Comparison of ENCODE assay signal across 16 cellular contexts in the genomic region with DNA sequence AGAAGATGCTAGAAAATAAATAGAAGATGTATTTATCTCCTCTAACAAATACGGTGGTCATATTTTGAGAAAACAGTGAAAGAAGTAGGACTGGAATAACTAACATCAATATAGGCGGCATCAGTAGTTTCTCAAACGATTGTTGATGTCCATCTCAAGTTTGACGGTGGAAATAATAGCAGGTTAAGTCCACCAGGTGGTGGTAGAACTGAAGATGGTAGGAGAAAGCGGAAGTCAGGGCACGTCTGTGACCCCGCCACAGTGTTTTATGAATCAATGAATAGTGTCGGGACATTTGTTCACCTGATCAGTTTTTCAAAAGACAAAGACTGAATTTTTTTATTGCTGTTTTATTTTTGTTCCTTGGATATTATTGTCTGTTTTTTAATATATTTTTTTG.
A peak's percentile ranks its signal among the peaks of the same experiment; 100 is the strongest.
DNase-seq lines count a peak whose midpoint lies in the region; ATAC-seq, FAIRE-seq and TF ChIP-seq lines count a peak whose summit lies in the region.
"Had no signal": no experiment of that assay in that cellular context is flagged by ENCODE, and none has a peak within 500 bp of the region (broad histone marks: within the 10 kb centered on the region; RNA-seq: fewer than 3 reads in every experiment).

No MANE protein-coding gene starts in this region.

- no peak overlapping the region for H3K4me3 Mint-ChIP-seq in CD4-positive, alpha-beta T cell
- H3K4me3 Mint-ChIP-seq in glutamatergic neuron (ENCODE audit: unreplicated experiment) = no peak overlapping the region
- H3K4me3 Mint-ChIP-seq: stimulated activated naive CD8-positive, alpha-beta T cell treated with anti-CD3 and anti-CD28 coated beads, Interleukin-15, Interleukin-2, amounts not matched to agents 100 ng/mL and 50 ng/mL, for 24 hours had no signal

- no peaks in the 10 kb centered on the region for H3K36me3 ChIP-seq in H7 (replicated peaks; ENCODE audit: control insufficient read depth, insufficient read depth, low read length)

- H3K27me3 Mint-ChIP-seq in CD4-positive, alpha-beta T cell = no peaks in the 10 kb centered on the region
- H3K27me3 Mint-ChIP-seq in glutamatergic neuron (ENCODE audit: unreplicated experiment) = no peaks in the 10 kb centered on the region
- H3K27me3 Mint-ChIP-seq: stimulated activated naive CD8-positive, alpha-beta T cell treated with anti-CD3 and anti-CD28 coated beads, Interleukin-15, Interleukin-2, amounts not matched to agents 100 ng/mL and 50 ng/mL, for 24 hours had no signal

- no peak for FAIRE-seq in GM19239 (lab: Jason Lieb, UNC)

- intact Hi-C loops in CD4-positive, alpha-beta T cell (cut with DNase I, micrococcal nuclease) = no loop called here

- H3K36me3 Mint-ChIP-seq in CD4-positive, alpha-beta T cell (ENCODE audit: low read depth) = no peaks in the 10 kb centered on the region
- H3K36me3 Mint-ChIP-seq in glutamatergic neuron (ENCODE audit: unreplicated experiment) = peaks cover 18% of the 10 kb centered on the region

- CTCF ChIA-PET in CD4-positive, alpha-beta T cell (lab: Charles Lee) = no interaction called here

- no peaks in the 10 kb centered on the region for H3K4me1 Mint-ChIP-seq in CD4-positive, alpha-beta T cell (ENCODE audit: low read depth)
- no peaks in the 10 kb centered on the region for H3K4me1 Mint-ChIP-seq in glutamatergic neuron (ENCODE audit: low read depth, unreplicated experiment)

- POLR2A ChIA-PET in CD4-positive, alpha-beta T cell (lab: Charles Lee) = no interaction called here

- H3K27me3 ChIP-seq in CD4-positive, alpha-beta T cell (ENCODE audit: control insufficient read depth, insufficient read depth, low read length) = no peaks in the 10 kb centered on the region
- no peaks in the 10 kb centered on the region for H3K27me3 ChIP-seq in H7 (ENCODE audit: control insufficient read depth, insufficient read depth, low read length)

- no peaks in the 10 kb centered on the region for H3K9me3 ChIP-seq in CD4-positive, alpha-beta T cell (ENCODE audit: control insufficient read depth, low read length)

- ATAC-seq in CD4-positive, alpha-beta T cell (ENCODE audit: poor library complexity) = no peak
- ATAC-seq in HG03108 (IDR thresholded peaks at IDR 0.05; ENCODE audit: unreplicated experiment) = no peak
- no peak for ATAC-seq in HG03565 (IDR thresholded peaks at IDR 0.05; ENCODE audit: unreplicated experiment)
- ATAC-seq in HG02763 (IDR thresholded peaks at IDR 0.05; ENCODE audit: unreplicated experiment) = no peak
- ATAC-seq: right cardiac atrium had no signal

- H3K27ac Mint-ChIP-seq in CD4-positive, alpha-beta T cell = no peak overlapping the region
- H3K27ac Mint-ChIP-seq in glutamatergic neuron (ENCODE audit: unreplicated experiment) = no peak overlapping the region
- H3K27ac Mint-ChIP-seq: stimulated activated naive CD8-positive, alpha-beta T cell treated with anti-CD3 and anti-CD28 coated beads, Interleukin-15, Interleukin-2, amounts not matched to agents 100 ng/mL and 50 ng/mL, for 24 hours had no signal

- peaks cover 3% of the 10 kb centered on the region for H3K9me3 Mint-ChIP-seq in CD4-positive, alpha-beta T cell
- peaks cover 3% of the 10 kb centered on the region for H3K9me3 Mint-ChIP-seq in glutamatergic neuron (ENCODE audit: unreplicated experiment)

- H3K27ac ChIP-seq in CD4-positive, alpha-beta T cell (ENCODE audit: low read depth, low read length) = no peak overlapping the region
- H3K27ac ChIP-seq: SK-N-MC had no signal

- TF ChIP-seq CTCF in CD4-positive, alpha-beta T cell (IDR thresholded peaks at IDR 0.05) = peak; percentile 12
- peak; percentile 46 for TF ChIP-seq CTCF in glutamatergic neuron (IDR thresholded peaks at IDR 0.05; ENCODE audit: partially characterized antibody, unreplicated experiment)

- H3K4me3 ChIP-seq in H7 (ENCODE audit: insufficient read depth, low read depth, low read length) = no peak overlapping the region
- H3K4me3 ChIP-seq: SK-N-MC had no signal

- DNase-seq in CD4-positive, alpha-beta T cell = no peak
- DNase-seq in H7 (peak; percentile 1), OCI-M1 (lab: John Stamatoyannopoulos, UW) (peak; percentile 11), glutamatergic neuron (no peak), GM19239 (ENCODE audit: insufficient read length, low spot score) (no peak)
- DNase-seq: activated CD4-positive, alpha-beta T cell treated with anti-CD3 and anti-CD28 coated beads for 1 hour; activated T-cell treated with anti-CD3 and anti-CD28 coated beads, Interleukin-2, amount 50 U/mL, for 48 hours; kidney glomerular epithelial cell; NCI-H1048; NCI-H2227 treated with DMSO at 0.1 percent for 48 hours; right cardiac atrium had no signal

Comparison
In these comparisons a context has a peak if more than half of its experiments do, and no peak if none do; other contexts are left out.
1. DNase-seq: peak in H7 (single experiment) and OCI-M1 (single experiment); none in CD4-positive, alpha-beta T cell (0 of 10), glutamatergic neuron (single experiment) and GM19239 (single experiment).